1 cellular context compared by ENCODE assay signal in genomic region chr16:51067352-51067751, GRCh38.
TF ChIP-seq lines count a peak whose summit lies in the region.

No MANE protein-coding gene starts in this region.

TF ChIP-seq in HepG2, 621 proteins besides CTCF, POLR2A, EP300 and RAD21 (continued from another document):
- TF ChIP-seq ARID5B (CRISPR knock-in tag; IDR thresholded peaks at IDR 0.05) (peak; percentile 21; the same call in 1 of the 2 replicates), ATRX (CRISPR knock-in tag; IDR thresholded peaks at IDR 0.05; ENCODE audit: borderline replicate concordance) (no peak), HNRNPUL1 (IDR thresholded peaks at IDR 0.05; ENCODE audit: low read depth, low read length) (no peak), SRSF4 (IDR thresholded peaks at IDR 0.05; ENCODE audit: low read depth, low read length, poor library complexity, severe bottlenecking) (no peak), ZNF781 (CRISPR knock-in tag; IDR thresholded peaks at IDR 0.05; ENCODE audit: borderline replicate concordance, not compliant biosample characterization) (no peak), ZBTB25 (CRISPR knock-in tag; IDR thresholded peaks at IDR 0.05) (no peak), MLX (CRISPR knock-in tag; IDR thresholded peaks at IDR 0.05) (no peak), ZNF282 (IDR thresholded peaks at IDR 0.05; ENCODE audit: partially characterized antibody) (no peak), RARA (CRISPR knock-in tag; IDR thresholded peaks at IDR 0.05) (0 out of 2 replicates have a peak, but pooled peaks have one; percentile 28), ZC3H13 (CRISPR knock-in tag; IDR thresholded peaks at IDR 0.05) (no peak), ZBTB39 (CRISPR knock-in tag; IDR thresholded peaks at IDR 0.05) (no peak), HHEX (CRISPR knock-in tag; IDR thresholded peaks at IDR 0.05) (0 out of 2 replicates have a peak, but pooled peaks have one; percentile 17), BCL3 (CRISPR knock-in tag; IDR thresholded peaks at IDR 0.05) (no peak), STAT5B (CRISPR knock-in tag; IDR thresholded peaks at IDR 0.05) (no peak), PRMT3 (CRISPR knock-in tag; IDR thresholded peaks at IDR 0.05; ENCODE audit: borderline replicate concordance, low read depth) (no peak), GZF1 (CRISPR knock-in tag; IDR thresholded peaks at IDR 0.05) (no peak), SAFB2 (CRISPR knock-in tag; IDR thresholded peaks at IDR 0.05; ENCODE audit: borderline replicate concordance, low read depth) (no peak), TFAP4 (IDR thresholded peaks at IDR 0.05; ENCODE audit: borderline replicate concordance, low read depth) (peak; percentile 78; the same call in 1 of the 2 replicates), JUN (CRISPR knock-in tag; IDR thresholded peaks at IDR 0.05) (no peak), ZNF615 (CRISPR knock-in tag; IDR thresholded peaks at IDR 0.05; ENCODE audit: borderline replicate concordance) (no peak)
